In genomic region chr7:116251675-116252074, GRCh38 we compare ENCODE assay signal across 22 cellular contexts.
"Had no signal": no experiment of that assay in that cellular context is flagged by ENCODE, and none has a peak within 500 bp of the region (broad histone marks: within the 10 kb centered on the region; RNA-seq: fewer than 3 reads in every experiment).

No MANE protein-coding gene starts in this region.

- H3K9me3 Mint-ChIP-seq: activated CD4-positive, alpha-beta T cell treated with anti-CD3 and anti-CD28 coated beads, Interleukin-2, amount 10 ng/mL, durations not matched to agents 7 days and 5 days; activated CD8-positive, alpha-beta T cell treated with anti-CD3 and anti-CD28 coated beads for 36 hours; activated naive CD4-positive, alpha-beta T cell treated with anti-CD3 and anti-CD28 coated beads, Interleukin-2, amount 50 U/mL, for 72 hours; activated T-helper 17 cell treated with anti-CD3 and anti-CD28 coated beads, Interleukin-2, amount 50 U/mL, for 72 hours; neural progenitor cell; T-helper 2 cell treated with Interferon-gamma antibody and Interleukin-4, amounts not matched to agents 5 μg/mL and 100 μg/mL, for 36 hours had no signal

- H3K27ac Mint-ChIP-seq: activated CD4-positive, alpha-beta T cell treated with anti-CD3 and anti-CD28 coated beads, Interleukin-2, amount 10 ng/mL, durations not matched to agents 7 days and 5 days; activated CD8-positive, alpha-beta memory T cell treated with anti-CD3 and anti-CD28 coated beads, Interleukin-2, amount 10 ng/mL, durations not matched to agents 7 days and 5 days; activated CD8-positive, alpha-beta T cell treated with anti-CD3 and anti-CD28 coated beads for 36 hours; activated T-helper 17 cell treated with anti-CD3 and anti-CD28 coated beads, Interleukin-2, amount 50 U/mL, for 72 hours; neural progenitor cell; progenitor cell of endocrine pancreas; T-helper 2 cell treated with Interferon-gamma antibody and Interleukin-4, amounts not matched to agents 5 μg/mL and 100 μg/mL, for 36 hours had no signal

- H3K27ac ChIP-seq: breast epithelium, coronary artery, epithelial cell of prostate, gastroesophageal sphincter, neural progenitor cell, stomach, suprapubic skin, tibial nerve, VCaP had no signal

- H3K9me3 ChIP-seq: breast epithelium, gastroesophageal sphincter, stomach, suprapubic skin, tibial nerve had no signal

- H3K4me3 ChIP-seq: breast epithelium, coronary artery, gastroesophageal sphincter, neural progenitor cell, stomach, suprapubic skin, tibial nerve had no signal

- H3K4me1 ChIP-seq: breast epithelium, gastroesophageal sphincter, neural progenitor cell, suprapubic skin, tibial nerve had no signal

- H3K36me3 ChIP-seq: breast epithelium, neural progenitor cell had no signal

- H3K27me3 Mint-ChIP-seq: activated CD4-positive, alpha-beta T cell treated with anti-CD3 and anti-CD28 coated beads, Interleukin-2, amount 10 ng/mL, durations not matched to agents 7 days and 5 days; activated CD8-positive, alpha-beta memory T cell treated with anti-CD3 and anti-CD28 coated beads, Interleukin-2, amount 10 ng/mL, durations not matched to agents 7 days and 5 days; activated CD8-positive, alpha-beta T cell treated with anti-CD3 and anti-CD28 coated beads for 36 hours; activated T-helper 17 cell treated with anti-CD3 and anti-CD28 coated beads, Interleukin-2, amount 50 U/mL, for 72 hours; progenitor cell of endocrine pancreas had no signal

- H3K4me1 Mint-ChIP-seq: activated CD8-positive, alpha-beta memory T cell treated with anti-CD3 and anti-CD28 coated beads, Interleukin-2, amount 10 ng/mL, durations not matched to agents 7 days and 5 days; neural progenitor cell had no signal

- ATAC-seq: activated CD4-positive, CD25-positive, alpha-beta regulatory T cell treated with anti-CD3 and anti-CD28 coated beads, Interleukin-2, amount 50 U/mL, for 24 hours; activated CD8-positive, alpha-beta memory T cell treated with anti-CD3 and anti-CD28 coated beads, Interleukin-2, amount 10 ng/mL, durations not matched to agents 7 days and 5 days; activated CD8-positive, alpha-beta T cell treated with anti-CD3 and anti-CD28 coated beads for 36 hours; activated naive CD4-positive, alpha-beta T cell treated with anti-CD3 and anti-CD28 coated beads, Interleukin-2, amount 50 U/mL, for 72 hours; activated T-helper 17 cell treated with anti-CD3 and anti-CD28 coated beads, Interleukin-2, amount 50 U/mL, for 72 hours; gastroesophageal sphincter had no signal

- H3K4me3 Mint-ChIP-seq: activated CD4-positive, alpha-beta T cell treated with anti-CD3 and anti-CD28 coated beads, Interleukin-2, amount 10 ng/mL, durations not matched to agents 7 days and 5 days; activated CD8-positive, alpha-beta memory T cell treated with anti-CD3 and anti-CD28 coated beads, Interleukin-2, amount 10 ng/mL, durations not matched to agents 7 days and 5 days; activated CD8-positive, alpha-beta T cell treated with anti-CD3 and anti-CD28 coated beads for 36 hours; activated T-helper 17 cell treated with anti-CD3 and anti-CD28 coated beads, Interleukin-2, amount 50 U/mL, for 72 hours; neural progenitor cell; T-helper 2 cell treated with Interferon-gamma antibody and Interleukin-4, amounts not matched to agents 5 μg/mL and 100 μg/mL, for 36 hours had no signal

- H3K27me3 ChIP-seq: breast epithelium, gastroesophageal sphincter, neural progenitor cell, stomach, suprapubic skin, tibial nerve had no signal

- DNase-seq: activated CD4-positive, alpha-beta T cell treated with anti-CD3 and anti-CD28 coated beads, Interleukin-2, amount 10 ng/mL, durations not matched to agents 7 days and 5 days; activated CD8-positive, alpha-beta memory T cell treated with anti-CD3 and anti-CD28 coated beads, Interleukin-2, amount 10 ng/mL, durations not matched to agents 7 days and 5 days; activated CD8-positive, alpha-beta T cell treated with anti-CD3 and anti-CD28 coated beads for 36 hours; activated T-cell treated with anti-CD3 and anti-CD28 coated beads, Interleukin-2, amount 50 U/mL, for 1 hour; head of caudate nucleus; hypothalamus; mesenchymal stem cell; stimulated activated CD4-positive, alpha-beta T cell treated with anti-CD3 and anti-CD28 coated beads, Interleukin-4, amount 100 ng/mL, for 4 hours; stomach had no signal
